Comparison of ENCODE assay signal across 1 cellular context in the genomic region with DNA sequence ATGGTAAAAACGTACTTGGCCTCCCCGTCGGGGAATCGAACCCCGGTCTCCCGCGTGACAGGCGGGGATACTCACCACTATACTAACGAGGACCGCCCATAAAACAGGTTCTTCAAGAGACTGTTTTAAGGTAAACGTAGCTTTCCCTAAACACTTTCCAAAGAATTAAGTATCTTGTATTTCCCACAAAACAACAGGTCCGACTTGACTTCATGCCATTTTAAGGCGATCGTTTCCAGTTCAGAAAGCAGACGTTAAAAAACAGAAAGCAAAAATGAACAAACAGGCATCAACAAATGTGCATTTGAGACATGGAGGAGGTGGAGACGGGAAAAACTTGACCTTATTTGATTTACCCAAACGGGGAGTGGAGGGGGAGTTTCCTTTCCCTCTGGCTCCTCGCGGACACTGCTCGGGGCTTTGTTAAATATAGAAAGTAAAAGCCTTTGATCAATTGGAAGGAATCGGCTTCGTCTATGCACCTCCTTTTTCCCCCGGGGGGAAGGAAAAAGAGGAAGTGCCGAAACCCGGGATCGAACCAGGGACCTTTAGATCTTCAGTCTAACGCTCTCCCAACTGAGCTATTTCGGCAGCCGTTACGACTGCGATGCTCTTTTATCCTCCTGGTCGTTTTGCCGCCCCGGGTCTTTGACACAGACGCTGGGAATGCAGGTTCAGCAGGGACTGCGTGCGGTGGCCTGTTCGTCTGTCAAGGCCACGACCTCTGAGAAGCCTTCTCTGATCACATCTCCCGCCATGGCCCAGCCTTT.
TF ChIP-seq lines count a peak whose summit lies in the region.

No MANE protein-coding gene starts in this region.

TF ChIP-seq in K562, 482 proteins besides CTCF, POLR2A, EP300 and RAD21 (continued from another document and continues in another):
- TF ChIP-seq, protein P1, sequence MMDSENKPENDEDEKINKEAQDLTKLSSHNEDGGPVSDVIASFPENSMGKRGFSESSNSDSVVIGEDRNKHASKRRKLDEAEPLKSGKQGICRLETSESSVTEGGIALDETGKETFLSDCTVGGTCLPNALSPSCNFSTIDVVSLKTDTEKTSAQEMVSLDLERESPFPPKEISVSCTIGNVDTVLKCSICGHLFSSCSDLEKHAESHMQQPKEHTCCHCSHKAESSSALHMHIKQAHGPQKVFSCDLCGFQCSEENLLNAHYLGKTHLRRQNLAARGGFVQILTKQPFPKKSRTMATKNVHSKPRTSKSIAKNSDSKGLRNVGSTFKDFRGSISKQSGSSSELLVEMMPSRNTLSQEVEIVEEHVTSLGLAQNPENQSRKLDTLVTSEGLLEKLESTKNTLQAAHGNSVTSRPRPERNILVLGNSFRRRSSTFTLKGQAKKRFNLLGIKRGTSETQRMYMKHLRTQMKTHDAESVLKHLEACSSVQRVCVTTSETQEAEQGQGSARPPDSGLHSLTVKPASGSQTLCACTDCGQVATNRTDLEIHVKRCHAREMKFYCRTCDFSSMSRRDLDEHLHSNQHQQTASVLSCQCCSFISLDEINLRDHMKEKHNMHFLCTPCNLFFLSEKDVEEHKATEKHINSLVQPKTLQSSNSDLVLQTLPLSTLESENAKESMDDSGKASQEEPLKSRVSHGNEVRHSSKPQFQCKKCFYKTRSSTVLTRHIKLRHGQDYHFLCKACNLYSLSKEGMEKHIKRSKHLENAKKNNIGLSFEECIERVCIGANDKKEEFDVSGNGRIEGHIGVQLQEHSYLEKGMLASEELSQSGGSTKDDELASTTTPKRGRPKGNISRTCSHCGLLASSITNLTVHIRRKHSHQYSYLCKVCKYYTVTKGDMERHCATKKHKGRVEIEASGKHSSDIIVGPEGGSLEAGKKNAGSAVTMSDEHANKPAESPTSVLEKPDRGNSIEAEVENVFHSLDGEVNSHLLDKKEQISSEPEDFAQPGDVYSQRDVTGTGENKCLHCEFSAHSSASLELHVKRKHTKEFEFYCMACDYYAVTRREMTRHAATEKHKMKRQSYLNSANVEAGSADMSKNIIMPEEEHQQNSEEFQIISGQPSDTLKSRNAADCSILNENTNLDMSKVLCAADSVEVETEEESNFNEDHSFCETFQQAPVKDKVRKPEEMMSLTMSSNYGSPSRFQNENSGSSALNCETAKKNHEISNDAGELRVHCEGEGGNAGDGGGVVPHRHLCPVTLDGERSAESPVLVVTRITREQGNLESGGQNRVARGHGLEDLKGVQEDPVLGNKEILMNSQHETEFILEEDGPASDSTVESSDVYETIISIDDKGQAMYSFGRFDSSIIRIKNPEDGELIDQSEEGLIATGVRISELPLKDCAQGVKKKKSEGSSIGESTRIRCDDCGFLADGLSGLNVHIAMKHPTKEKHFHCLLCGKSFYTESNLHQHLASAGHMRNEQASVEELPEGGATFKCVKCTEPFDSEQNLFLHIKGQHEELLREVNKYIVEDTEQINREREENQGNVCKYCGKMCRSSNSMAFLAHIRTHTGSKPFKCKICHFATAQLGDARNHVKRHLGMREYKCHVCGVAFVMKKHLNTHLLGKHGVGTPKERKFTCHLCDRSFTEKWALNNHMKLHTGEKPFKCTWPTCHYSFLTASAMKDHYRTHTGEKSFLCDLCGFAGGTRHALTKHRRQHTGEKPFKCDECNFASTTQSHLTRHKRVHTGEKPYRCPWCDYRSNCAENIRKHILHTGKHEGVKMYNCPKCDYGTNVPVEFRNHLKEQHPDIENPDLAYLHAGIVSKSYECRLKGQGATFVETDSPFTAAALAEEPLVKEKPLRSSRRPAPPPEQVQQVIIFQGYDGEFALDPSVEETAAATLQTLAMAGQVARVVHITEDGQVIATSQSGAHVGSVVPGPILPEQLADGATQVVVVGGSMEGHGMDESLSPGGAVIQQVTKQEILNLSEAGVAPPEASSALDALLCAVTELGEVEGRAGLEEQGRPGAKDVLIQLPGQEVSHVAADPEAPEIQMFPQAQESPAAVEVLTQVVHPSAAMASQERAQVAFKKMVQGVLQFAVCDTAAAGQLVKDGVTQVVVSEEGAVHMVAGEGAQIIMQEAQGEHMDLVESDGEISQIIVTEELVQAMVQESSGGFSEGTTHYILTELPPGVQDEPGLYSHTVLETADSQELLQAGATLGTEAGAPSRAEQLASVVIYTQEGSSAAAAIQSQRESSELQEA (IDR thresholded peaks at IDR 0.05; ENCODE audit: low read depth) = peak; percentile 75
- TF ChIP-seq PML (IDR thresholded peaks at IDR 0.05; ENCODE audit: low read length) (no peak; the same call in 1 of the 2 replicates), HDAC2 (IDR thresholded peaks at IDR 0.05) (peak; percentile 10; the same call in 1 of the 2 replicates), MTA1 (IDR thresholded peaks at IDR 0.05; ENCODE audit: borderline replicate concordance) (no peak; the same call in 1 of the 2 replicates), ZNF695 (CRISPR knock-in tag; IDR thresholded peaks at IDR 0.05) (no peak), HNRNPK (IDR thresholded peaks at IDR 0.05; ENCODE audit: low read depth, low read length, poor library complexity, severe bottlenecking) (no peak), TSC22D4 (tag; IDR thresholded peaks at IDR 0.05) (no peak), ZNF583 (CRISPR knock-in tag; IDR thresholded peaks at IDR 0.05) (no peak), KDM1A (IDR thresholded peaks at IDR 0.05) (no peak), PRMT5 (CRISPR knock-in tag; IDR thresholded peaks at IDR 0.05) (no peak), ZNF408 (CRISPR knock-in tag; IDR thresholded peaks at IDR 0.05; ENCODE audit: low read depth) (no peak), ZNF184 (CRISPR knock-in tag; IDR thresholded peaks at IDR 0.05) (no peak), POU5F1 (IDR thresholded peaks at IDR 0.05; ENCODE audit: borderline replicate concordance, low read depth, low read length, partially characterized antibody) (no peak), KAT8 (IDR thresholded peaks at IDR 0.05; ENCODE audit: low read depth) (no peak), SPI1 (IDR thresholded peaks at IDR 0.05; ENCODE audit: borderline replicate concordance, low read depth, low read length) (peak; percentile 99), MYNN (IDR thresholded peaks at IDR 0.05) (no peak), MYNN (CRISPR knock-in tag; IDR thresholded peaks at IDR 0.05) (no peak), ZKSCAN8 (CRISPR knock-in tag; IDR thresholded peaks at IDR 0.05) (no peak), ZNF561 (CRISPR knock-in tag; conservative IDR thresholded peaks at IDR 0.05) (no peak), BHLHE40 (IDR thresholded peaks at IDR 0.05; ENCODE audit: low read length) (peak; percentile 52; the same call in 1 of the 2 replicates)
- TF ChIP-seq, protein P2, sequence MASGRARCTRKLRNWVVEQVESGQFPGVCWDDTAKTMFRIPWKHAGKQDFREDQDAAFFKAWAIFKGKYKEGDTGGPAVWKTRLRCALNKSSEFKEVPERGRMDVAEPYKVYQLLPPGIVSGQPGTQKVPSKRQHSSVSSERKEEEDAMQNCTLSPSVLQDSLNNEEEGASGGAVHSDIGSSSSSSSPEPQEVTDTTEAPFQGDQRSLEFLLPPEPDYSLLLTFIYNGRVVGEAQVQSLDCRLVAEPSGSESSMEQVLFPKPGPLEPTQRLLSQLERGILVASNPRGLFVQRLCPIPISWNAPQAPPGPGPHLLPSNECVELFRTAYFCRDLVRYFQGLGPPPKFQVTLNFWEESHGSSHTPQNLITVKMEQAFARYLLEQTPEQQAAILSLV (tag; IDR thresholded peaks at IDR 0.05) = no peak
- TF ChIP-seq, protein P3, sequence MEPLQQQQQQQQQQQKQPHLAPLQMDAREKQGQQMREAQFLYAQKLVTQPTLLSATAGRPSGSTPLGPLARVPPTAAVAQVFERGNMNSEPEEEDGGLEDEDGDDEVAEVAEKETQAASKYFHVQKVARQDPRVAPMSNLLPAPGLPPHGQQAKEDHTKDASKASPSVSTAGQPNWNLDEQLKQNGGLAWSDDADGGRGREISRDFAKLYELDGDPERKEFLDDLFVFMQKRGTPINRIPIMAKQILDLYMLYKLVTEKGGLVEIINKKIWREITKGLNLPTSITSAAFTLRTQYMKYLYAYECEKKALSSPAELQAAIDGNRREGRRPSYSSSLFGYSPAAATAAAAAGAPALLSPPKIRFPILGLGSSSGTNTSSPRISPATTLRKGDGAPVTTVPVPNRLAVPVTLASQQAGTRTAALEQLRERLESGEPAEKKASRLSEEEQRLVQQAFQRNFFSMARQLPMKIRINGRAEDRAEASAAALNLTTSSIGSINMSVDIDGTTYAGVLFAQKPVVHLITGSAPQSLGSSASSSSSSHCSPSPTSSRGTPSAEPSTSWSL (CRISPR knock-in tag; IDR thresholded peaks at IDR 0.05; ENCODE audit: borderline replicate concordance) = no peak
- TF ChIP-seq, protein P4, sequence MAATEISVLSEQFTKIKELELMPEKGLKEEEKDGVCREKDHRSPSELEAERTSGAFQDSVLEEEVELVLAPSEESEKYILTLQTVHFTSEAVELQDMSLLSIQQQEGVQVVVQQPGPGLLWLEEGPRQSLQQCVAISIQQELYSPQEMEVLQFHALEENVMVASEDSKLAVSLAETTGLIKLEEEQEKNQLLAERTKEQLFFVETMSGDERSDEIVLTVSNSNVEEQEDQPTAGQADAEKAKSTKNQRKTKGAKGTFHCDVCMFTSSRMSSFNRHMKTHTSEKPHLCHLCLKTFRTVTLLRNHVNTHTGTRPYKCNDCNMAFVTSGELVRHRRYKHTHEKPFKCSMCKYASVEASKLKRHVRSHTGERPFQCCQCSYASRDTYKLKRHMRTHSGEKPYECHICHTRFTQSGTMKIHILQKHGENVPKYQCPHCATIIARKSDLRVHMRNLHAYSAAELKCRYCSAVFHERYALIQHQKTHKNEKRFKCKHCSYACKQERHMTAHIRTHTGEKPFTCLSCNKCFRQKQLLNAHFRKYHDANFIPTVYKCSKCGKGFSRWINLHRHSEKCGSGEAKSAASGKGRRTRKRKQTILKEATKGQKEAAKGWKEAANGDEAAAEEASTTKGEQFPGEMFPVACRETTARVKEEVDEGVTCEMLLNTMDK (IDR thresholded peaks at IDR 0.05; ENCODE audit: borderline replicate concordance, insufficient read depth, low read depth, low read length, poor library complexity, severe bottlenecking) = no peak
- TF ChIP-seq, protein P5, sequence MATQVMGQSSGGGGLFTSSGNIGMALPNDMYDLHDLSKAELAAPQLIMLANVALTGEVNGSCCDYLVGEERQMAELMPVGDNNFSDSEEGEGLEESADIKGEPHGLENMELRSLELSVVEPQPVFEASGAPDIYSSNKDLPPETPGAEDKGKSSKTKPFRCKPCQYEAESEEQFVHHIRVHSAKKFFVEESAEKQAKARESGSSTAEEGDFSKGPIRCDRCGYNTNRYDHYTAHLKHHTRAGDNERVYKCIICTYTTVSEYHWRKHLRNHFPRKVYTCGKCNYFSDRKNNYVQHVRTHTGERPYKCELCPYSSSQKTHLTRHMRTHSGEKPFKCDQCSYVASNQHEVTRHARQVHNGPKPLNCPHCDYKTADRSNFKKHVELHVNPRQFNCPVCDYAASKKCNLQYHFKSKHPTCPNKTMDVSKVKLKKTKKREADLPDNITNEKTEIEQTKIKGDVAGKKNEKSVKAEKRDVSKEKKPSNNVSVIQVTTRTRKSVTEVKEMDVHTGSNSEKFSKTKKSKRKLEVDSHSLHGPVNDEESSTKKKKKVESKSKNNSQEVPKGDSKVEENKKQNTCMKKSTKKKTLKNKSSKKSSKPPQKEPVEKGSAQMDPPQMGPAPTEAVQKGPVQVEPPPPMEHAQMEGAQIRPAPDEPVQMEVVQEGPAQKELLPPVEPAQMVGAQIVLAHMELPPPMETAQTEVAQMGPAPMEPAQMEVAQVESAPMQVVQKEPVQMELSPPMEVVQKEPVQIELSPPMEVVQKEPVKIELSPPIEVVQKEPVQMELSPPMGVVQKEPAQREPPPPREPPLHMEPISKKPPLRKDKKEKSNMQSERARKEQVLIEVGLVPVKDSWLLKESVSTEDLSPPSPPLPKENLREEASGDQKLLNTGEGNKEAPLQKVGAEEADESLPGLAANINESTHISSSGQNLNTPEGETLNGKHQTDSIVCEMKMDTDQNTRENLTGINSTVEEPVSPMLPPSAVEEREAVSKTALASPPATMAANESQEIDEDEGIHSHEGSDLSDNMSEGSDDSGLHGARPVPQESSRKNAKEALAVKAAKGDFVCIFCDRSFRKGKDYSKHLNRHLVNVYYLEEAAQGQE (CRISPR knock-in tag; IDR thresholded peaks at IDR 0.05; ENCODE audit: low read depth) = no peak
- TF ChIP-seq, protein P6, sequence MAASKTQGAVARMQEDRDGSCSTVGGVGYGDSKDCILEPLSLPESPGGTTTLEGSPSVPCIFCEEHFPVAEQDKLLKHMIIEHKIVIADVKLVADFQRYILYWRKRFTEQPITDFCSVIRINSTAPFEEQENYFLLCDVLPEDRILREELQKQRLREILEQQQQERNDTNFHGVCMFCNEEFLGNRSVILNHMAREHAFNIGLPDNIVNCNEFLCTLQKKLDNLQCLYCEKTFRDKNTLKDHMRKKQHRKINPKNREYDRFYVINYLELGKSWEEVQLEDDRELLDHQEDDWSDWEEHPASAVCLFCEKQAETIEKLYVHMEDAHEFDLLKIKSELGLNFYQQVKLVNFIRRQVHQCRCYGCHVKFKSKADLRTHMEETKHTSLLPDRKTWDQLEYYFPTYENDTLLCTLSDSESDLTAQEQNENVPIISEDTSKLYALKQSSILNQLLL (CRISPR knock-in tag; IDR thresholded peaks at IDR 0.05; ENCODE audit: borderline replicate concordance) = no peak
- TF ChIP-seq, protein P7, sequence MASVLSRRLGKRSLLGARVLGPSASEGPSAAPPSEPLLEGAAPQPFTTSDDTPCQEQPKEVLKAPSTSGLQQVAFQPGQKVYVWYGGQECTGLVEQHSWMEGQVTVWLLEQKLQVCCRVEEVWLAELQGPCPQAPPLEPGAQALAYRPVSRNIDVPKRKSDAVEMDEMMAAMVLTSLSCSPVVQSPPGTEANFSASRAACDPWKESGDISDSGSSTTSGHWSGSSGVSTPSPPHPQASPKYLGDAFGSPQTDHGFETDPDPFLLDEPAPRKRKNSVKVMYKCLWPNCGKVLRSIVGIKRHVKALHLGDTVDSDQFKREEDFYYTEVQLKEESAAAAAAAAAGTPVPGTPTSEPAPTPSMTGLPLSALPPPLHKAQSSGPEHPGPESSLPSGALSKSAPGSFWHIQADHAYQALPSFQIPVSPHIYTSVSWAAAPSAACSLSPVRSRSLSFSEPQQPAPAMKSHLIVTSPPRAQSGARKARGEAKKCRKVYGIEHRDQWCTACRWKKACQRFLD (CRISPR knock-in tag; IDR thresholded peaks at IDR 0.05) = no peak
- TF ChIP-seq, protein P8, sequence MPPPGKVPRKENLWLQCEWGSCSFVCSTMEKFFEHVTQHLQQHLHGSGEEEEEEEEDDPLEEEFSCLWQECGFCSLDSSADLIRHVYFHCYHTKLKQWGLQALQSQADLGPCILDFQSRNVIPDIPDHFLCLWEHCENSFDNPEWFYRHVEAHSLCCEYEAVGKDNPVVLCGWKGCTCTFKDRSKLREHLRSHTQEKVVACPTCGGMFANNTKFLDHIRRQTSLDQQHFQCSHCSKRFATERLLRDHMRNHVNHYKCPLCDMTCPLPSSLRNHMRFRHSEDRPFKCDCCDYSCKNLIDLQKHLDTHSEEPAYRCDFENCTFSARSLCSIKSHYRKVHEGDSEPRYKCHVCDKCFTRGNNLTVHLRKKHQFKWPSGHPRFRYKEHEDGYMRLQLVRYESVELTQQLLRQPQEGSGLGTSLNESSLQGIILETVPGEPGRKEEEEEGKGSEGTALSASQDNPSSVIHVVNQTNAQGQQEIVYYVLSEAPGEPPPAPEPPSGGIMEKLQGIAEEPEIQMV (tag; conservative IDR thresholded peaks at IDR 0.05; ENCODE audit: low read depth) = no peak; the same call in 1 of the 2 replicates
- TF ChIP-seq, protein P9, sequence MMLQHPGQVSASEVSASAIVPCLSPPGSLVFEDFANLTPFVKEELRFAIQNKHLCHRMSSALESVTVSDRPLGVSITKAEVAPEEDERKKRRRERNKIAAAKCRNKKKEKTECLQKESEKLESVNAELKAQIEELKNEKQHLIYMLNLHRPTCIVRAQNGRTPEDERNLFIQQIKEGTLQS (IDR thresholded peaks at IDR 0.05) = no peak
- TF ChIP-seq, protein P9 (CRISPR knock-in tag; conservative IDR thresholded peaks at IDR 0.05) = peak; percentile 49; the same call in 1 of the 2 replicates
